In the genomic region with DNA sequence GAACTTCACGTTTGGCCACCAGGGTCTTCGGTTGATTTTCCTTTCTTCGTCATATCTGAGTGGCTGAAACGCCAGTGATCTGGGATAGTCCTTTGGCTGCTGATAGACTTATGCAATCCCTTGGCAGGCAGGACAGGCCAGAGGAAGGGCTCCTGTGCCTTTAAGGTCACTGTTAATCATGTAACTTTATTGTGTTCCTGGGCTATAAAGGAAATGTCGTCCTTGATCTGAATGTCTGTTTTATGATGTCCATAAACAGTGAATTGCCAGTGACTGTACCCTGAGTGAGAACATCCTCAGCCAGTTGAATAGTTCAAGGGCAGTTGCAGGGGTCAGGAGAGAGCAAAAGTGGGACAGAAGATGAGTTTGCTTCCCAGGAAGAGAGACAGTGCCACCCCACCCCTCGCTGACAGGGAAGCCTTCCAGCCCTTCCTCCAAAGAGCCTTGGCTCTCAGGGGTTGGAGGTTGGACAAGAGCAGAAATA, we compare ENCODE assay signal across 16 cellular contexts.
DNase-seq lines count a peak whose midpoint lies in the region; ATAC-seq and TF ChIP-seq lines count a peak whose summit lies in the region.
"Had no signal": no experiment of that assay in that cellular context is flagged by ENCODE, and none has a peak within 500 bp of the region (broad histone marks: within the 10 kb centered on the region; RNA-seq: fewer than 3 reads in every experiment).

No MANE protein-coding gene starts in this region.

- no peak overlapping the region for H3K4me2 ChIP-seq in mammary epithelial cell (ENCODE audit: insufficient read depth, low read depth, low read length)

- H3K36me3 Mint-ChIP-seq in MCF 10A (ENCODE audit: insufficient read depth, unreplicated experiment) = no peaks in the 10 kb centered on the region
- H3K36me3 Mint-ChIP-seq in activated T-cell treated with anti-CD3 and anti-CD28 coated beads, Interleukin-2, amount 50 U/mL, for 24 hours (ENCODE audit: low read depth) = no peaks in the 10 kb centered on the region
- no peaks in the 10 kb centered on the region for H3K36me3 Mint-ChIP-seq in activated T-helper 17 cell treated with anti-CD3 and anti-CD28 coated beads, Interleukin-2, amount 50 U/mL, for 72 hours (ENCODE audit: low read depth)

- H3K9me3 ChIP-seq in mammary epithelial cell (replicated peaks; ENCODE audit: insufficient read depth, low read length) (no peaks in the 10 kb centered on the region), gastroesophageal sphincter (no peaks in the 10 kb centered on the region), mucosa of rectum (ENCODE audit: control insufficient read depth in 2 of 2, low read length in 2 of 2) (no peaks in the 10 kb centered on the region), uterus (no peaks in the 10 kb centered on the region)

- peaks cover under 1% of the 10 kb centered on the region for H3K27me3 Mint-ChIP-seq in MCF 10A (ENCODE audit: insufficient read depth, unreplicated experiment)
- H3K27me3 Mint-ChIP-seq in activated T-cell treated with anti-CD3 and anti-CD28 coated beads, Interleukin-2, amount 50 U/mL, for 24 hours = no peaks in the 10 kb centered on the region
- H3K27me3 Mint-ChIP-seq in activated T-helper 17 cell treated with anti-CD3 and anti-CD28 coated beads, Interleukin-2, amount 50 U/mL, for 72 hours = no peaks in the 10 kb centered on the region

- WGBS in mammary epithelial cell (ENCODE audit: low coverage, missing lambda C conversion rate) = 81% methylated on average over 6 of the region's 6 CpGs
- 9 to 18% methylated on average over 5 to 6 of the region's 6 CpGs for WGBS in gastroesophageal sphincter (ENCODE audit: low coverage in 1 of 2), 2 donors

- H3K4me3 Mint-ChIP-seq in MCF 10A (ENCODE audit: unreplicated experiment) = no peak overlapping the region
- H3K4me3 Mint-ChIP-seq in activated T-cell treated with anti-CD3 and anti-CD28 coated beads, Interleukin-2, amount 50 U/mL, for 24 hours = no peak overlapping the region
- no peak overlapping the region for H3K4me3 Mint-ChIP-seq in activated T-helper 17 cell treated with anti-CD3 and anti-CD28 coated beads, Interleukin-2, amount 50 U/mL, for 72 hours
- H3K4me3 Mint-ChIP-seq: endodermal cell had no signal

- DNase-seq in MCF 10A (ENCODE audit: unreplicated experiment) = peak; percentile 36
- DNase-seq in mammary epithelial cell = no peak
- peak; percentile 55 to 67 for DNase-seq in uterus
- DNase-seq in DMS53 treated with DMSO at 0.1 percent for 48 hours (lab: John Stamatoyannopoulos, UW; ENCODE audit: unreplicated experiment) = no peak
- no peak for DNase-seq in activated T-cell treated with anti-CD3 and anti-CD28 coated beads, Interleukin-2, amount 50 U/mL, for 24 hours
- DNase-seq: activated CD4-positive, alpha-beta T cell treated with anti-CD3 and anti-CD28 coated beads, Interleukin-2, amount 50 U/mL, for 1 hour; activated effector memory CD4-positive, alpha-beta T cell treated with Interleukin-2 at 50 U/mL for 16 hours; endodermal cell; NCI-H1694 treated with DMSO at 0.1 percent for 48 hours; NCI-H69; stimulated activated naive CD4-positive, alpha-beta T cell had no signal

- H3K27ac Mint-ChIP-seq in MCF 10A (ENCODE audit: low read depth, unreplicated experiment) = no peak overlapping the region
- H3K27ac Mint-ChIP-seq in activated T-cell treated with anti-CD3 and anti-CD28 coated beads, Interleukin-2, amount 50 U/mL, for 24 hours = no peak overlapping the region
- no peak overlapping the region for H3K27ac Mint-ChIP-seq in activated T-helper 17 cell treated with anti-CD3 and anti-CD28 coated beads, Interleukin-2, amount 50 U/mL, for 72 hours
- H3K27ac Mint-ChIP-seq: endodermal cell had no signal

- no peak overlapping the region for H2AFZ ChIP-seq in mammary epithelial cell (ENCODE audit: low read depth, low read length)

- no peak for TF ChIP-seq EP300 in gastroesophageal sphincter (IDR thresholded peaks at IDR 0.05)

- peaks cover 8% of the 10 kb centered on the region for H3K4me1 Mint-ChIP-seq in MCF 10A (ENCODE audit: insufficient read depth, unreplicated experiment)
- peaks cover 5% of the 10 kb centered on the region for H3K4me1 Mint-ChIP-seq in activated T-cell treated with anti-CD3 and anti-CD28 coated beads, Interleukin-2, amount 50 U/mL, for 24 hours (ENCODE audit: low read depth)
- no peaks in the 10 kb centered on the region for H3K4me1 Mint-ChIP-seq in activated T-helper 17 cell treated with anti-CD3 and anti-CD28 coated beads, Interleukin-2, amount 50 U/mL, for 72 hours

- peak; percentile 71 for ATAC-seq in gastroesophageal sphincter
- no peak for ATAC-seq in activated T-helper 17 cell treated with anti-CD3 and anti-CD28 coated beads, Interleukin-2, amount 50 U/mL, for 72 hours (replicated peaks)
- ATAC-seq: K562 had no signal

- H4K20me1 ChIP-seq in mammary epithelial cell (ENCODE audit: insufficient read depth, low read length) = no peaks in the 10 kb centered on the region

- H3K9me3 Mint-ChIP-seq in MCF 10A (ENCODE audit: unreplicated experiment) = no peaks in the 10 kb centered on the region
- no peaks in the 10 kb centered on the region for H3K9me3 Mint-ChIP-seq in activated T-cell treated with anti-CD3 and anti-CD28 coated beads, Interleukin-2, amount 50 U/mL, for 24 hours
- no peaks in the 10 kb centered on the region for H3K9me3 Mint-ChIP-seq in activated T-helper 17 cell treated with anti-CD3 and anti-CD28 coated beads, Interleukin-2, amount 50 U/mL, for 72 hours
- H3K9me3 Mint-ChIP-seq: endodermal cell had no signal

- intact Hi-C loops in MCF 10A (cut with micrococcal nuclease) = no loop called here
- intact Hi-C loops in mammary epithelial cell (cut with micrococcal nuclease) = no loop called here
- intact Hi-C loops in uterus (cut with DNase I; ENCODE audit: low total_unique reads) = no loop called here

- no peak overlapping the region for H3K9ac ChIP-seq in mammary epithelial cell (ENCODE audit: insufficient read depth, low read length)
- H3K9ac ChIP-seq in mucosa of rectum (ENCODE audit: low read depth in 1 of 2, low read length in 2 of 2) = peak overlapping the region; percentile 66 to 74

- no peaks in the 10 kb centered on the region for H3K27me3 ChIP-seq in mammary epithelial cell (ENCODE audit: insufficient read depth, low read length)
- H3K27me3 ChIP-seq in gastroesophageal sphincter = no peaks in the 10 kb centered on the region
- H3K27me3 ChIP-seq in mucosa of rectum (ENCODE audit: control insufficient read depth in 2 of 2, insufficient read depth in 2 of 2, low read length in 2 of 2) = no peaks in the 10 kb centered on the region
- H3K27me3 ChIP-seq in uterus = no peaks in the 10 kb centered on the region

- in situ Hi-C loops in mammary epithelial cell (cut with MboI; ENCODE audit: low sequenced_read_pairs in 2 of 2) = no loop called here

- TF ChIP-seq CTCF in MCF 10A (IDR thresholded peaks at IDR 0.05; ENCODE audit: unreplicated experiment) (no peak), mammary epithelial cell (conservative IDR thresholded peaks at IDR 0.05 in 1 of 2, IDR thresholded peaks at IDR 0.05 in 1 of 2; ENCODE audit: extremely low read depth in 1 of 2, insufficient read depth in 1 of 2, low read depth in 1 of 2, low read length in 2 of 2) (no peak), gastroesophageal sphincter (IDR thresholded peaks at IDR 0.05) (peak in 1 of 4 experiments; percentile 31), uterus (IDR thresholded peaks at IDR 0.05) (no peak)

- H3K4me1 ChIP-seq in mammary epithelial cell (ENCODE audit: insufficient read depth, low read length) = peaks cover 16% of the 10 kb centered on the region
- peaks cover 0 to 30% (median 3%) of the 10 kb centered on the region in 3 donors for H3K4me1 ChIP-seq in gastroesophageal sphincter
- H3K4me1 ChIP-seq in mucosa of rectum (ENCODE audit: control insufficient read depth in 2 of 2, insufficient read depth in 2 of 2, low read length in 2 of 2) = peaks cover 39 to 56% of the 10 kb centered on the region in 2 donors
- H3K4me1 ChIP-seq in uterus = peaks cover 0 to 4% of the 10 kb centered on the region in 2 donors

- POLR2A ChIA-PET in MCF 10A (lab: Yijun Ruan, JAX) = no interaction called here

- H3K36me3 ChIP-seq in mammary epithelial cell (ENCODE audit: insufficient read depth, low read length) (no peaks in the 10 kb centered on the region), gastroesophageal sphincter (no peaks in the 10 kb centered on the region), mucosa of rectum (ENCODE audit: control insufficient read depth in 2 of 2, insufficient read depth in 2 of 2, low read length in 2 of 2) (peaks cover 0 to 3% of the 10 kb centered on the region in 2 donors), uterus (no peaks in the 10 kb centered on the region)

- dilution Hi-C loops in mammary epithelial cell (cut with HindIII; ENCODE audit: low sequenced_read_pairs) = no loop called here

- H3K27ac ChIP-seq in mammary epithelial cell (ENCODE audit: insufficient read depth, low read depth, low read length) (no peak overlapping the region), gastroesophageal sphincter (peak overlapping the region in 3 of 4 donors; percentile 7 to 36 (median 33)), mucosa of rectum (ENCODE audit: low read depth in 2 of 2, low read length in 2 of 2) (peak overlapping the region; percentile 92 to 96), uterus (peak overlapping the region; percentile 11 to 21)
- H3K27ac ChIP-seq: 22Rv1 had no signal

- BruUV-seq in MCF 10A (replicated peaks; lab: Mats Ljungman, UMichigan) (no TSS peak), mammary epithelial cell (replicated peaks; lab: Mats Ljungman, UMichigan) (no TSS peak)

- no peak overlapping the region for H3K4me3 ChIP-seq in mammary epithelial cell (replicated peaks in 1 of 3; ENCODE audit: insufficient read depth in 1 of 3, low read depth in 2 of 3, low read length in 3 of 3)
- H3K4me3 ChIP-seq in gastroesophageal sphincter = peak overlapping the region in 1 of 2 donors; percentile 14
- H3K4me3 ChIP-seq in mucosa of rectum (ENCODE audit: low read length in 2 of 2) = peak overlapping the region in 1 of 2 donors; percentile 55
- no peak overlapping the region for H3K4me3 ChIP-seq in uterus
- H3K4me3 ChIP-seq: K562 had no signal

- no peaks in the 10 kb centered on the region for H3K79me2 ChIP-seq in mammary epithelial cell (ENCODE audit: insufficient read depth, low read length)

- TF ChIP-seq POLR2A in gastroesophageal sphincter (IDR thresholded peaks at IDR 0.05) (no peak), uterus (IDR thresholded peaks at IDR 0.05) (no peak)

- CTCF ChIA-PET in MCF 10A (lab: Yijun Ruan, JAX) (no interaction called here), mammary epithelial cell (lab: Charles Lee; ENCODE audit: low non-redundant PET) (no interaction called here)

Comparison
In these comparisons a context has a peak if more than half of its experiments do, and no peak if none do; other contexts are left out.
1. DNase-seq: peak in MCF 10A (single experiment) and uterus (2 of 2); none in mammary epithelial cell (single experiment), DMS53 treated with DMSO at 0.1 percent for 48 hours (single experiment) and activated T-cell treated with anti-CD3 and anti-CD28 coated beads, Interleukin-2, amount 50 U/mL, for 24 hours (single experiment).